8 cellular contexts compared by ENCODE assay signal in genomic region chr17:7704601-7705268, GRCh38. TPM values are rescaled to one million over a fixed set of nuclear protein-coding genes. Genes with fewer than 3 reads are reported as not detected.
DNase-seq lines count a peak whose midpoint lies in the region; ATAC-seq, FAIRE-seq and TF ChIP-seq lines count a peak whose summit lies in the region.

Gene EFNB3, plus strand, starts transcription at chr17:7705202. Its CDS starts 397 bp downstream, at chr17:7705599.

- peaks cover 5 to 23% of the 10 kb centered on the region in 2 experiments; a peak in 3 of 5 replicates for H3K4me1 ChIP-seq in K562 (replicated peaks in 1 of 2; ENCODE audit: control insufficient read depth in 2 of 2, insufficient read depth in 2 of 2, low read length in 2 of 2)
- H3K4me1 ChIP-seq in suprapubic skin = peaks cover 20% of the 10 kb centered on the region

- H3K4me3 Mint-ChIP-seq in Calu3 (ENCODE audit: low read depth, unreplicated experiment) = peak within 1 kb of the TSS; percentile 57

- H3K27me3 Mint-ChIP-seq in Calu3 (ENCODE audit: unreplicated experiment) = peaks cover 63% of the 10 kb centered on the region

- peaks cover 15% of the 10 kb centered on the region for H3K36me3 Mint-ChIP-seq in Calu3 (ENCODE audit: insufficient read depth, unreplicated experiment)

- no peaks in the 10 kb centered on the region for H3K4me1 Mint-ChIP-seq in Calu3 (ENCODE audit: low read depth, unreplicated experiment)

- H3K9me3 ChIP-seq in K562 (replicated peaks; ENCODE audit: control insufficient read depth, insufficient read depth, low read depth, low read length) = no peaks in the 10 kb centered on the region
- H3K9me3 ChIP-seq in suprapubic skin = no peaks in the 10 kb centered on the region

- TF ChIP-seq EP300 in K562 (IDR thresholded peaks at IDR 0.05; ENCODE audit: low read length) (no peak), suprapubic skin (IDR thresholded peaks at IDR 0.05) (no peak)

- H3K9me3 Mint-ChIP-seq in Calu3 (ENCODE audit: low read depth, unreplicated experiment) = no peaks in the 10 kb centered on the region

- no peak for DNase-seq in Calu3
- DNase-seq in NCI-H1105 (lab: John Stamatoyannopoulos, UW) = peak; percentile 85
- peak in 2 of 4 experiments; percentile 54 to 60 for DNase-seq in K562 (ENCODE audit: extremely low read depth in 1 of 4, low spot score in 3 of 4)
- DNase-seq in islet precursor cell = peak; percentile 94
- DNase-seq in suprapubic skin (ENCODE audit: low spot score in 2 of 2) = no peak
- DNase-seq in germinal center (ENCODE audit: low spot score) = no peak

- POLR2A ChIA-PET in K562 (lab: Yijun Ruan, JAX) = interaction anchor here (2.4 to 7.6 kb wide), 3 partner anchors 9 to 17 kb away, joined by 7 to 67 read pairs (median 13); partner anchors contain the start of genes TP53 and WRAP53

- intact Hi-C loops in Calu3 (cut with micrococcal nuclease; ENCODE audit: unreplicated experiment) = no loop called here
- intact Hi-C loops in K562 (cut with micrococcal nuclease) = no loop called here

- no peak for FAIRE-seq in K562 (lab: Jason Lieb, UNC)

- no peak within 1 kb of the TSS for H3K27ac ChIP-seq in K562 (ENCODE audit: extremely low read depth, low read depth, low read length)
- no peak within 1 kb of the TSS for H3K27ac ChIP-seq in suprapubic skin

- ATAC-seq in K562 = peak; percentile 39
- no peak for ATAC-seq in HG02938 (IDR thresholded peaks at IDR 0.05; ENCODE audit: unreplicated experiment)
- no peak for ATAC-seq in HG03159 (IDR thresholded peaks at IDR 0.05; ENCODE audit: unreplicated experiment)

- H2AFZ ChIP-seq in K562 (ENCODE audit: low read depth, low read length) = no peak within 1 kb of the TSS

- no peak within 1 kb of the TSS for H3K27ac Mint-ChIP-seq in Calu3 (ENCODE audit: unreplicated experiment)

- TF ChIP-seq RAD21 in K562 (CRISPR knock-in tag; conservative IDR thresholded peaks at IDR 0.05 in 1 of 2, IDR thresholded peaks at IDR 0.05 in 1 of 2) = no peak

- TF ChIP-seq POLR2A in K562 (conservative IDR thresholded peaks at IDR 0.05) (no peak), suprapubic skin (IDR thresholded peaks at IDR 0.05) (no peak)

- CTCF ChIA-PET in Calu3 (lab: Charles Lee) = no interaction called here
- CTCF ChIA-PET in K562 (lab: Yijun Ruan, JAX; ENCODE audit: low intra/inter-chr PET ratio) = interaction anchor here (0.6 kb wide), 1 partner anchor 25 kb away, joined by 4 read pairs; no protein-coding TSS in a partner anchor

- TF ChIP-seq CTCF in Calu3 (IDR thresholded peaks at IDR 0.05; ENCODE audit: unreplicated experiment) = no peak
- TF ChIP-seq CTCF in K562 (IDR thresholded peaks at IDR 0.05 in 2 of 3, conservative IDR thresholded peaks at IDR 0.05 in 1 of 3; ENCODE audit: insufficient read depth in 2 of 3, low read depth in 1 of 3, low read length in 3 of 3) = no peak
- TF ChIP-seq CTCF in suprapubic skin (IDR thresholded peaks at IDR 0.05) = no peak

- 50% methylated on average over 11 of the region's 45 CpGs for WGBS in K562 (ENCODE audit: insufficient coverage, low coverage, missing lambda C conversion rate)
- 1% methylated on average over 41 of the region's 45 CpGs for whole genome bisulfite sequencing in suprapubic skin

- H3K36me3 ChIP-seq in K562 (ENCODE audit: control insufficient read depth, insufficient read depth, low read length) (0 out of 3 replicates have a peak, but pooled peaks cover 3% of the 10 kb centered on the region), suprapubic skin (peaks cover 24% of the 10 kb centered on the region)

- H4K20me1 ChIP-seq in K562 (replicated peaks; ENCODE audit: control insufficient read depth, insufficient read depth, low read length) = no peaks in the 10 kb centered on the region

- no peak within 1 kb of the TSS for H3K9ac ChIP-seq in K562 (ENCODE audit: insufficient read depth in 1 of 2, low read depth in 2 of 2, low read length in 2 of 2)

- H3K27me3 ChIP-seq in K562 (ENCODE audit: control insufficient read depth in 2 of 2, insufficient read depth in 2 of 2, low read length in 2 of 2) = peaks cover 7 to 27% of the 10 kb centered on the region in 2 experiments; a peak in 4 of 5 replicates
- H3K27me3 ChIP-seq in suprapubic skin = peaks cover 35% of the 10 kb centered on the region

- in situ Hi-C loops in K562 (cut with MboI) = no loop called here

- H3K79me2 ChIP-seq in K562 (ENCODE audit: control insufficient read depth, insufficient read depth, low read length) = no peaks in the 10 kb centered on the region

- no peak within 1 kb of the TSS for H3K4me3 ChIP-seq in K562
- peak within 1 kb of the TSS; percentile 58 for H3K4me3 ChIP-seq in suprapubic skin

- BruUV-seq in Calu3 (replicated peaks; lab: Mats Ljungman, UMichigan) = no TSS peak
- BruUV-seq in K562 (replicated peaks; lab: Mats Ljungman, UMichigan) = no TSS peak

- H3K9me1 ChIP-seq in K562 (ENCODE audit: control insufficient read depth, insufficient read depth, low read length) = no peaks in the 10 kb centered on the region

- no peak within 1 kb of the TSS for H3K4me2 ChIP-seq in K562 (ENCODE audit: insufficient read depth, low read length)

TF ChIP-seq in K562, 482 proteins besides CTCF, POLR2A, EP300 and RAD21 (continues in another document):
- TF ChIP-seq ESRRA (IDR thresholded peaks at IDR 0.05; ENCODE audit: borderline replicate concordance, low read depth) (peak; percentile 83), ARID4B (CRISPR knock-in tag; IDR thresholded peaks at IDR 0.05) (no peak), KAT8 (IDR thresholded peaks at IDR 0.05; ENCODE audit: low read depth) (no peak), ARNT (IDR thresholded peaks at IDR 0.05) (no peak), ZZZ3 (IDR thresholded peaks at IDR 0.05) (no peak), RBM25 (IDR thresholded peaks at IDR 0.05; ENCODE audit: low read depth, low read length, severe bottlenecking) (peak; percentile 74)
- TF ChIP-seq, protein P1, sequence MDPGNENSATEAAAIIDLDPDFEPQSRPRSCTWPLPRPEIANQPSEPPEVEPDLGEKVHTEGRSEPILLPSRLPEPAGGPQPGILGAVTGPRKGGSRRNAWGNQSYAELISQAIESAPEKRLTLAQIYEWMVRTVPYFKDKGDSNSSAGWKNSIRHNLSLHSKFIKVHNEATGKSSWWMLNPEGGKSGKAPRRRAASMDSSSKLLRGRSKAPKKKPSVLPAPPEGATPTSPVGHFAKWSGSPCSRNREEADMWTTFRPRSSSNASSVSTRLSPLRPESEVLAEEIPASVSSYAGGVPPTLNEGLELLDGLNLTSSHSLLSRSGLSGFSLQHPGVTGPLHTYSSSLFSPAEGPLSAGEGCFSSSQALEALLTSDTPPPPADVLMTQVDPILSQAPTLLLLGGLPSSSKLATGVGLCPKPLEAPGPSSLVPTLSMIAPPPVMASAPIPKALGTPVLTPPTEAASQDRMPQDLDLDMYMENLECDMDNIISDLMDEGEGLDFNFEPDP (CRISPR knock-in tag; IDR thresholded peaks at IDR 0.05) = no peak

RNA-seq across cellular contexts. Expression of gene EFNB3, which starts in this region (rescaled TPM):
- total RNA-seq in Calu3 (2022) (0.38 and 0.88 TPM in 2 replicates), K562 (2014; rRNA removed) (0.04 TPM in 1 of 2 replicates, not detected in the other), K562 (2014; rRNA removed; fragmentation: Illumina TruSeq; extraction: Trizol) (not detected in 2 replicates), K562 (2015; rRNA removed; fragmentation: Illumina TruSeq; extraction: Trizol) (not detected in 2 replicates), K562 (2021) (not detected in 2 replicates), suprapubic skin (1 to 10 TPM; 6.2 to 9.2 (median 9.0) TPM)
- 0.16 and 0.19 TPM in 2 replicates for total RNA-seq in K562 (2011; cell fraction: chromatin; rRNA removed; ENCODE audit: low replicate concordance)
- 0.26 TPM in 1 of 2 replicates, not detected in the other for total RNA-seq in K562 (2011; cell fraction: nucleolus; rRNA removed)
- total RNA-seq in K562 (2011; cell fraction: nucleoplasm; rRNA removed) = 0.07 and 0.46 TPM in 2 replicates
- polyA plus RNA-seq in K562 (2011; rRNA removed) (0.04 TPM in 1 of 2 replicates, not detected in the other), K562 (2014; fragmentation: Illumina TruSeq; extraction: Trizol) (not detected in 2 replicates), K562 (2014; fragmentation: Nextera tagmentation; extraction: Ambion mirVana) (not detected), K562 (2014; rRNA removed) (not detected in 2 replicates)
- polyA plus RNA-seq in K562 (2011; cell fraction: cytosol; rRNA removed) = 0.01 TPM in 1 of 2 replicates, not detected in the other
- 0.17 and 0.18 TPM in 2 replicates for polyA plus RNA-seq in K562 (2011; cell fraction: nucleus; rRNA removed)
- polyA plus RNA-seq in K562 (2012) = 0.03 TPM in 1 of 2 replicates, not detected in the other
- 0.07 TPM in 1 of 2 replicates, not detected in the other for polyA minus RNA-seq in K562 (2011; rRNA and poly(A)+ RNA removed)
- not detected in 2 replicates for polyA minus RNA-seq in K562 (2011; cell fraction: cytosol; rRNA and poly(A)+ RNA removed)
- polyA minus RNA-seq in K562 (2011; cell fraction: nucleus; rRNA and poly(A)+ RNA removed) = not detected in 2 replicates

Comparison
In these comparisons a context has a peak if more than half of its experiments do, and no peak if none do; other contexts are left out.
1. Peak in ATAC-seq in K562; RNA of the gene not detected or under 1 TPM.
2. DNase-seq: peak in NCI-H1105 (single experiment) and islet precursor cell (single experiment); none in Calu3 (single experiment), suprapubic skin (0 of 2) and germinal center (single experiment).